Comparison of ENCODE assay signal across 9 cellular contexts in genomic region chr19:47573076-47574026, GRCh38. TPM values are rescaled to one million over a fixed set of nuclear protein-coding genes. Genes with fewer than 3 reads are reported as not detected.
DNase-seq lines count a peak whose midpoint lies in the region; ATAC-seq and TF ChIP-seq lines count a peak whose summit lies in the region.
"Had no signal": no experiment of that assay in that cellular context is flagged by ENCODE, and none has a peak within 500 bp of the region (broad histone marks: within the 10 kb centered on the region; RNA-seq: fewer than 3 reads in every experiment).

Gene ZNF541 (minus strand): TSS chr19:47573148. CDS start chr19:47555856, 17,292 bp downstream.

- WGBS in mesenchymal stem cell = 96% methylated on average over 88 of the region's 88 CpGs

- no peak within 1 kb of the TSS for H2AFZ ChIP-seq in mesenchymal stem cell (ENCODE audit: low read depth, low read length)

- H3K9ac ChIP-seq in mesenchymal stem cell (ENCODE audit: low read length) = peak within 1 kb of the TSS; percentile 43

- no peak within 1 kb of the TSS for H2BK120ac ChIP-seq in mesenchymal stem cell (ENCODE audit: low read depth, low read length)

- H3K36me3 Mint-ChIP-seq in osteocyte (ENCODE audit: unreplicated experiment) = no peaks in the 10 kb centered on the region

- no peak within 1 kb of the TSS for H3K18ac ChIP-seq in mesenchymal stem cell (ENCODE audit: low read depth in 1 of 2, low read length in 2 of 2)

- H3K14ac ChIP-seq in mesenchymal stem cell (ENCODE audit: low read length in 2 of 2) = no peak within 1 kb of the TSS

- intact Hi-C loops in breast epithelium (cut with DNase I; ENCODE audit: low total_unique reads) = loop anchor here (1.0 kb wide), 1 partner anchor 52 kb away; no protein-coding TSS in a partner anchor

- no peak within 1 kb of the TSS for H3K4me3 Mint-ChIP-seq in osteocyte (ENCODE audit: unreplicated experiment)

- H3K4me3 ChIP-seq in AG09309 (ENCODE audit: control insufficient read depth, low read depth, low read length) = peak within 1 kb of the TSS; percentile 23
- H3K4me3 ChIP-seq in breast epithelium = peak within 1 kb of the TSS; percentile 34 to 71 (median 46)
- H3K4me3 ChIP-seq in mesenchymal stem cell (ENCODE audit: insufficient read depth in 1 of 2, low read depth in 1 of 2, low read length in 2 of 2) = peak within 1 kb of the TSS in 1 of 2 experiments; percentile 67

- no peak within 1 kb of the TSS for H4K8ac ChIP-seq in mesenchymal stem cell (ENCODE audit: low read length)

- H2BK15ac ChIP-seq in mesenchymal stem cell (ENCODE audit: low read depth, poor library complexity, severe bottlenecking) = no peak within 1 kb of the TSS

- H4K91ac ChIP-seq in mesenchymal stem cell (ENCODE audit: low read length) = no peak within 1 kb of the TSS

- H3K9me3 Mint-ChIP-seq in osteocyte (ENCODE audit: unreplicated experiment) = no peaks in the 10 kb centered on the region

- no peak for DNase-seq in AG09309 (ENCODE audit: low read depth)
- DNase-seq in breast epithelium (ENCODE audit: low spot score in 2 of 2) = peak; percentile 43 to 62
- DNase-seq in mesenchymal stem cell = no peak
- DNase-seq in stimulated activated CD8-positive, alpha-beta memory T cell treated with anti-CD3 and anti-CD28 coated beads, Interleukin-4, amount 100 ng/mL, for 1 hour (ENCODE audit: low read depth in 2 of 2, low spot score in 1 of 2) = peak; percentile 50 to 76
- no peak for DNase-seq in osteocyte (ENCODE audit: extremely low spot score, unreplicated experiment)
- no peak for DNase-seq in islet precursor cell

- H2BK5ac ChIP-seq in mesenchymal stem cell (ENCODE audit: low read depth, low read length, poor library complexity, severe bottlenecking) = peak within 1 kb of the TSS; percentile 19

- no peak within 1 kb of the TSS for H2BK12ac ChIP-seq in mesenchymal stem cell (ENCODE audit: low read length in 2 of 2)

- H3K27me3 Mint-ChIP-seq in osteocyte (ENCODE audit: unreplicated experiment) = peaks cover 5% of the 10 kb centered on the region

- TF ChIP-seq CTCF in AG09309 (IDR thresholded peaks at IDR 0.05; ENCODE audit: control insufficient read depth, insufficient read depth, low read depth, low read length, missing control alignments) (no peak), breast epithelium (IDR thresholded peaks at IDR 0.05) (no peak), osteocyte (IDR thresholded peaks at IDR 0.05) (no peak)

- no peak for TF ChIP-seq POLR2A in breast epithelium (IDR thresholded peaks at IDR 0.05)

- H3K4me1 ChIP-seq in breast epithelium = no peaks in the 10 kb centered on the region
- H3K4me1 ChIP-seq in mesenchymal stem cell (ENCODE audit: control insufficient read depth, insufficient read depth, low read depth, low read length) = peaks cover under 1% of the 10 kb centered on the region

- H3K27ac ChIP-seq in breast epithelium = no peak within 1 kb of the TSS
- no peak within 1 kb of the TSS for H3K27ac ChIP-seq in mesenchymal stem cell (ENCODE audit: low read length, poor library complexity, severe bottlenecking)

- no peaks in the 10 kb centered on the region for H3K4me1 Mint-ChIP-seq in osteocyte (ENCODE audit: unreplicated experiment)

- no peak within 1 kb of the TSS for H3K23ac ChIP-seq in mesenchymal stem cell (ENCODE audit: low read length in 2 of 2)

- H3K4ac ChIP-seq in mesenchymal stem cell (ENCODE audit: low read depth in 1 of 2, low read length in 2 of 2) = no peak within 1 kb of the TSS

- H3K9me3 ChIP-seq in breast epithelium (no peaks in the 10 kb centered on the region), mesenchymal stem cell (ENCODE audit: control insufficient read depth, low read length) (no peaks in the 10 kb centered on the region)

- no peaks in the 10 kb centered on the region for H3K36me3 ChIP-seq in breast epithelium
- no peaks in the 10 kb centered on the region for H3K36me3 ChIP-seq in mesenchymal stem cell (ENCODE audit: control insufficient read depth in 1 of 2, insufficient read depth in 2 of 2, low read depth in 1 of 2, low read length in 2 of 2)

- H3K27me3 ChIP-seq in breast epithelium = no peaks in the 10 kb centered on the region
- H3K27me3 ChIP-seq in mesenchymal stem cell (ENCODE audit: control insufficient read depth in 1 of 2, insufficient read depth in 1 of 2, low read length in 2 of 2) = peaks cover 3 to 6% of the 10 kb centered on the region in 2 experiments

- H2AK5ac ChIP-seq in mesenchymal stem cell (ENCODE audit: low read length, severe bottlenecking) = no peak within 1 kb of the TSS

- ATAC-seq in activated CD4-positive, CD25-positive, alpha-beta regulatory T cell treated with anti-CD3 and anti-CD28 coated beads, Interleukin-2, amount 50 U/mL, for 24 hours = peak; percentile 78 to 80
- no peak for ATAC-seq in GM18909 (IDR thresholded peaks at IDR 0.05; ENCODE audit: poor library complexity, unreplicated experiment)

- H3K4me2 ChIP-seq in mesenchymal stem cell (ENCODE audit: low read length, poor library complexity, severe bottlenecking) = no peak within 1 kb of the TSS

- no peak within 1 kb of the TSS for H3K27ac Mint-ChIP-seq in osteocyte (ENCODE audit: unreplicated experiment)

- H3K79me1 ChIP-seq in mesenchymal stem cell (replicated peaks; ENCODE audit: low read length, poor library complexity, severe bottlenecking) = no peaks in the 10 kb centered on the region

RNA-seq across cellular contexts. Expression of gene ZNF541, which starts in this region (rescaled TPM):
- 1 to 10 TPM in 1 of 3 donors, under 1 TPM in 1, not detected in 1; 0.15 to 1.4 TPM for total RNA-seq in breast epithelium
- 0.03 TPM for polyA plus RNA-seq in mesenchymal stem cell (2013, experiment 1 of 2)
- polyA plus RNA-seq in mesenchymal stem cell (2013, experiment 2 of 2) = 0.04 TPM
- not detected in 2 replicates for total RNA-seq in osteocyte
- total RNA-seq: activated CD8-positive, alpha-beta memory T cell treated with anti-CD3 and anti-CD28 coated beads for 36 hours had no signal

Comparison
In these comparisons a context has a peak if more than half of its experiments do, and no peak if none do; other contexts are left out.
1. DNase-seq: peak in breast epithelium (2 of 2) and stimulated activated CD8-positive, alpha-beta memory T cell treated with anti-CD3 and anti-CD28 coated beads, Interleukin-4, amount 100 ng/mL, for 1 hour (2 of 2); none in AG09309 (single experiment), mesenchymal stem cell (single experiment), osteocyte (single experiment) and islet precursor cell (single experiment).